In the genomic region with DNA sequence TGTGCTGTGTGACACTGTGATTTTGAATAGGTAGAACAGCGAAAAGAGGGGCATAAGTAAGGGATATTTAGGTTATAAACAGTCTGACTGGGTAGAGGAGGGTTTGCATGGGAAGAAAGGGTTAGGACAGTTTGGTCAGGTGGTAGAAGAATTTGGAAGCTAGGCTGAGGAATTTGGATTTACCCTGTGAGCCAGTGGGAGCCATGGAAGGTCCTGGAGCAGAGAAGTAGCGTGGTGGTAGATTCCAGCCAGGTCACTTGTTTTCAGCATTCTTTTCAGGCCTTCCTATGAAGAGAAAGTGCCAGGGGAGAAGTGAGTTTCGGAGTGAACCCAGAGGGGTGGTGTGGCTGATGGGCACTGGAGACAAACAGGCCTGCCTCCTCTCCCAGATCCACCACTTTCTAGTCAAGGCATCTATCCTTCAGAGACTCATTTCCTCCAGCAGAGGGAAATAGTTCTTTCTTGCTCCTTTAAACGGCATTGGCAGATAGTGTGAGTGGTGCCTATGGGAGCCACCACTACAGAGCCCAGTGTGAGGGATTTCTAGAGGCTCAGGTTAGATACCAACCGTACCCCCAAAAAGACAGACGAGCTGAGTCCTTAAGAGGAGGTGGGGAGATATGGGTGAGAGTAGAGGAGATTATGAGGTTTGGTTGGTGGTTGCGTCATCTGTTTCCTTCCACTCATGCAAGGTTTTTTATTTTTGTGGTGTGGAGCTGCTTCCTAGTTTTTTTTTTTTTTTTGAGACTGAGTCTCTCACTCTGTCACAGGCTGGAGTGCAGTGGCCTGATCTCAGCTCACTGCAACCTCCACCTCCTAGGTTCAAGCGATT, we compare ENCODE assay signal across 1 cellular context.
TF ChIP-seq lines count a peak whose summit lies in the region.

No MANE protein-coding gene starts in this region.

TF ChIP-seq in SK-N-SH treated with all-trans-retinoic acid at 6 μM for 48 hours, 23 proteins besides CTCF, POLR2A, EP300 and RAD21 (continued from another document):
- TF ChIP-seq, protein P1, sequence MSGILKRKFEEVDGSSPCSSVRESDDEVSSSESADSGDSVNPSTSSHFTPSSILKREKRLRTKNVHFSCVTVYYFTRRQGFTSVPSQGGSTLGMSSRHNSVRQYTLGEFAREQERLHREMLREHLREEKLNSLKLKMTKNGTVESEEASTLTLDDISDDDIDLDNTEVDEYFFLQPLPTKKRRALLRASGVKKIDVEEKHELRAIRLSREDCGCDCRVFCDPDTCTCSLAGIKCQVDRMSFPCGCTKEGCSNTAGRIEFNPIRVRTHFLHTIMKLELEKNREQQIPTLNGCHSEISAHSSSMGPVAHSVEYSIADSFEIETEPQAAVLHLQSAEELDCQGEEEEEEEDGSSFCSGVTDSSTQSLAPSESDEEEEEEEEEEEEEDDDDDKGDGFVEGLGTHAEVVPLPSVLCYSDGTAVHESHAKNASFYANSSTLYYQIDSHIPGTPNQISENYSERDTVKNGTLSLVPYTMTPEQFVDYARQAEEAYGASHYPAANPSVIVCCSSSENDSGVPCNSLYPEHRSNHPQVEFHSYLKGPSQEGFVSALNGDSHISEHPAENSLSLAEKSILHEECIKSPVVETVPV (CRISPR knock-in tag; IDR thresholded peaks at IDR 0.05), result no peak
- TF ChIP-seq, protein P2, sequence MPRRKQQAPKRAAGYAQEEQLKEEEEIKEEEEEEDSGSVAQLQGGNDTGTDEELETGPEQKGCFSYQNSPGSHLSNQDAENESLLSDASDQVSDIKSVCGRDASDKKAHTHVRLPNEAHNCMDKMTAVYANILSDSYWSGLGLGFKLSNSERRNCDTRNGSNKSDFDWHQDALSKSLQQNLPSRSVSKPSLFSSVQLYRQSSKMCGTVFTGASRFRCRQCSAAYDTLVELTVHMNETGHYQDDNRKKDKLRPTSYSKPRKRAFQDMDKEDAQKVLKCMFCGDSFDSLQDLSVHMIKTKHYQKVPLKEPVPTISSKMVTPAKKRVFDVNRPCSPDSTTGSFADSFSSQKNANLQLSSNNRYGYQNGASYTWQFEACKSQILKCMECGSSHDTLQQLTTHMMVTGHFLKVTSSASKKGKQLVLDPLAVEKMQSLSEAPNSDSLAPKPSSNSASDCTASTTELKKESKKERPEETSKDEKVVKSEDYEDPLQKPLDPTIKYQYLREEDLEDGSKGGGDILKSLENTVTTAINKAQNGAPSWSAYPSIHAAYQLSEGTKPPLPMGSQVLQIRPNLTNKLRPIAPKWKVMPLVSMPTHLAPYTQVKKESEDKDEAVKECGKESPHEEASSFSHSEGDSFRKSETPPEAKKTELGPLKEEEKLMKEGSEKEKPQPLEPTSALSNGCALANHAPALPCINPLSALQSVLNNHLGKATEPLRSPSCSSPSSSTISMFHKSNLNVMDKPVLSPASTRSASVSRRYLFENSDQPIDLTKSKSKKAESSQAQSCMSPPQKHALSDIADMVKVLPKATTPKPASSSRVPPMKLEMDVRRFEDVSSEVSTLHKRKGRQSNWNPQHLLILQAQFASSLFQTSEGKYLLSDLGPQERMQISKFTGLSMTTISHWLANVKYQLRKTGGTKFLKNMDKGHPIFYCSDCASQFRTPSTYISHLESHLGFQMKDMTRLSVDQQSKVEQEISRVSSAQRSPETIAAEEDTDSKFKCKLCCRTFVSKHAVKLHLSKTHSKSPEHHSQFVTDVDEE (CRISPR knock-in tag; IDR thresholded peaks at IDR 0.05), result no peak
- TF ChIP-seq ZNF565 (CRISPR knock-in tag; conservative IDR thresholded peaks at IDR 0.05; ENCODE audit: low read depth) (no peak), SNAI2 (CRISPR knock-in tag; IDR thresholded peaks at IDR 0.05) (no peak), ZC3H10 (CRISPR knock-in tag; IDR thresholded peaks at IDR 0.05) (no peak)
- TF ChIP-seq, protein P3, sequence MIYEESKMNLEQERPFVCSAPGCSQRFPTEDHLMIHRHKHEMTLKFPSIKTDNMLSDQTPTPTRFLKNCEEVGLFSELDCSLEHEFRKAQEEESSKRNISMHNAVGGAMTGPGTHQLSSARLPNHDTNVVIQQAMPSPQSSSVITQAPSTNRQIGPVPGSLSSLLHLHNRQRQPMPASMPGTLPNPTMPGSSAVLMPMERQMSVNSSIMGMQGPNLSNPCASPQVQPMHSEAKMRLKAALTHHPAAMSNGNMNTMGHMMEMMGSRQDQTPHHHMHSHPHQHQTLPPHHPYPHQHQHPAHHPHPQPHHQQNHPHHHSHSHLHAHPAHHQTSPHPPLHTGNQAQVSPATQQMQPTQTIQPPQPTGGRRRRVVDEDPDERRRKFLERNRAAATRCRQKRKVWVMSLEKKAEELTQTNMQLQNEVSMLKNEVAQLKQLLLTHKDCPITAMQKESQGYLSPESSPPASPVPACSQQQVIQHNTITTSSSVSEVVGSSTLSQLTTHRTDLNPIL (CRISPR knock-in tag; IDR thresholded peaks at IDR 0.05; ENCODE audit: low read depth), result no peak
TF ChIP-seq in SK-N-SH treated with all-trans-retinoic acid at 6 μM for 48 hours: peak in this region for 0.
